In the genomic region with DNA sequence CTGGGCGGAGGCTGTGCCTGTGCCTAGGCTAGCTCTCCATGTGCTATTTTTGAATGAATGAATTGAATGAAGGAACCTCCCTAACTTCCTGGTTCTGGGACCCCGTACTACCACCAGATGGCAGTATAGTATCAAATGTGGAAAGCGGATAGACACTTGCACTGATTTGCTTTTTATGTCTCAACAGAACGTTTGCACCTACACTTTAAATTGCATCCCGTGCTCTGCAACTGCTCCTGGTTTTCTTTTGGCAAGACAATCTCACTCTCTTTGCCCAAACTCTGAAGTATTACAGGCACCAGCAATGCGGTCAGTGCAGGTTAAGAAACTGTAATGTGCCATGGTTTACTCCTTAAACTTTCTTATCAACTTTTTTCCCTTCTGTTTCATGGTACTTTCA, we compare ENCODE assay signal across 8 cellular contexts. TPM values are rescaled to one million over a fixed set of nuclear protein-coding genes. Genes with fewer than 3 reads are reported as not detected.
DNase-seq lines count a peak whose midpoint lies in the region; ATAC-seq and TF ChIP-seq lines count a peak whose summit lies in the region.

No MANE protein-coding gene starts in this region.

- no peak overlapping the region for H3K4me3 Mint-ChIP-seq in activated CD8-positive, alpha-beta T cell treated with anti-CD3 and anti-CD28 coated beads for 36 hours

- H3K4me1 Mint-ChIP-seq in activated CD8-positive, alpha-beta T cell treated with anti-CD3 and anti-CD28 coated beads for 36 hours (ENCODE audit: low read depth): peaks cover 8% of the 10 kb centered on the region

- H3K9me3 ChIP-seq in BE2C: no peaks in the 10 kb centered on the region

- peak; percentile 71 for ATAC-seq in GM18498 (IDR thresholded peaks at IDR 0.05; ENCODE audit: unreplicated experiment)
- peak; percentile 56 for ATAC-seq in HG03045 (IDR thresholded peaks at IDR 0.05; ENCODE audit: unreplicated experiment)
- peak; percentile 78 for ATAC-seq in activated CD8-positive, alpha-beta T cell treated with anti-CD3 and anti-CD28 coated beads for 36 hours

- peaks cover 36% of the 10 kb centered on the region for H3K27me3 Mint-ChIP-seq in activated CD8-positive, alpha-beta T cell treated with anti-CD3 and anti-CD28 coated beads for 36 hours

- H3K4me3 ChIP-seq in BE2C (ENCODE audit: low read depth, low read length) (no peak overlapping the region), fibroblast of villous mesenchyme (ENCODE audit: low read depth, low read length) (no peak overlapping the region)

- no peak overlapping the region for H3K27ac Mint-ChIP-seq in activated CD8-positive, alpha-beta T cell treated with anti-CD3 and anti-CD28 coated beads for 36 hours

- TF ChIP-seq CTCF in BE2C (IDR thresholded peaks at IDR 0.05; ENCODE audit: low read depth, low read length) (peak; percentile 86), fibroblast of villous mesenchyme (IDR thresholded peaks at IDR 0.05; ENCODE audit: insufficient read depth, low read depth, low read length) (peak; percentile 91)
- TF ChIP-seq CTCF in activated CD8-positive, alpha-beta T cell treated with anti-CD3 and anti-CD28 coated beads for 36 hours (IDR thresholded peaks at IDR 0.05): peak; percentile 87

- POLR2A ChIA-PET in activated CD8-positive, alpha-beta T cell treated with anti-CD3 and anti-CD28 coated beads for 36 hours (lab: Charles Lee): no interaction called here

- no peaks in the 10 kb centered on the region for H3K36me3 ChIP-seq in BE2C

- CTCF ChIA-PET in activated CD8-positive, alpha-beta T cell treated with anti-CD3 and anti-CD28 coated beads for 36 hours (lab: Charles Lee): interaction anchor here (0.6 to 3.3 kb wide), 25 partner anchors 9 to 1245 kb away, joined by 3 to 30 read pairs (median 3); no protein-coding TSS in a partner anchor

- peak; percentile 39 for DNase-seq in BE2C
- DNase-seq in NCI-H2227 treated with DMSO at 0.1 percent for 48 hours (lab: John Stamatoyannopoulos, UW): peak; percentile 26
- peak; percentile 48 for DNase-seq in activated CD8-positive, alpha-beta T cell treated with anti-CD3 and anti-CD28 coated beads for 36 hours
- peak; percentile 78 for DNase-seq in fibroblast of villous mesenchyme (ENCODE audit: low read depth)
- DNase-seq in nucleus accumbens (lab: John Stamatoyannopoulos, UW): peak in 31 of 56 donors; percentile 5 to 66 (median 26)
- no peak for DNase-seq in activated gamma-delta T cell treated with Interleukin-2 at 50 U/mL for 16 hours

- no peaks in the 10 kb centered on the region for H3K36me3 Mint-ChIP-seq in activated CD8-positive, alpha-beta T cell treated with anti-CD3 and anti-CD28 coated beads for 36 hours (ENCODE audit: low read depth)

- intact Hi-C loops in activated CD8-positive, alpha-beta T cell treated with anti-CD3 and anti-CD28 coated beads for 36 hours (cut with micrococcal nuclease): loop anchor here (5.0 to 10.0 kb wide), 2 partner anchors 147 to 1249 kb away; no protein-coding TSS in a partner anchor

- no peaks in the 10 kb centered on the region for H3K4me1 ChIP-seq in BE2C

- peaks cover 23% of the 10 kb centered on the region for H3K27me3 ChIP-seq in BE2C

- no peaks in the 10 kb centered on the region for H3K9me3 Mint-ChIP-seq in activated CD8-positive, alpha-beta T cell treated with anti-CD3 and anti-CD28 coated beads for 36 hours

RNA-seq across cellular contexts. Expression of gene FZD8, which starts 6.5 kb away (rescaled TPM):
- polyA plus RNA-seq in BE2C (2012; ENCODE audit: insufficient read depth, insufficient read length, low read depth): not detected
- total RNA-seq in activated CD8-positive, alpha-beta T cell treated with anti-CD3 and anti-CD28 coated beads for 36 hours: under 1 TPM; 0.14 to 0.22 TPM
- total RNA-seq in fibroblast of villous mesenchyme: 8.7 and 11.2 TPM in 2 replicates

RNA-seq across cellular contexts. Expression of gene GJD4, which starts 30.4 kb away (rescaled TPM):
- polyA plus RNA-seq in BE2C (2012; ENCODE audit: insufficient read depth, insufficient read length, low read depth): not detected
- not detected for total RNA-seq in activated CD8-positive, alpha-beta T cell treated with anti-CD3 and anti-CD28 coated beads for 36 hours
- total RNA-seq in fibroblast of villous mesenchyme: not detected in 2 replicates
